29 cellular contexts compared by ENCODE assay signal in the genomic region with DNA sequence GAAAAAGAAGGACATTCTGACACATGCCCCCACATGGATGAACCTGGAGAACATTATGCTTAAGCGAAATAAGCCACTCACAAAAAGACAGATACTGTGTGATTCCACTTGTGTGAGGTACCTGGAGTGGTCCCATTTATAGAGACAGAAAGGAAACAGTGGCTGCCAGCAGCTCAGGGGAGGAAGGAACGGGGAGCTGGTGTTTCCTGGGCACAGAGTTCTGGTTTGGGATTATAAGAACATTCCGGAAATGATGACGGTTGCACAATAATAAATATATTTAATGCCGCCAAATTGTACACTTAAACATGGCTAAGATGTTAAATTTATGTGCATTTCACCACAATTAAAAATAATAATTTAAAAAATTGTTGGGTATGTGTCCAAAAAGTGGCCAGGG. TPM values are rescaled to one million over a fixed set of nuclear protein-coding genes. Genes with fewer than 3 reads are reported as not detected.
"Had no signal": no experiment of that assay in that cellular context is flagged by ENCODE, and none has a peak within 500 bp of the region (broad histone marks: within the 10 kb centered on the region; RNA-seq: fewer than 3 reads in every experiment).

No MANE protein-coding gene starts in this region.

- H3K27me3 ChIP-seq: ascending aorta, body of pancreas had no signal

- H3K4me1 Mint-ChIP-seq: activated CD4-positive, alpha-beta T cell treated with anti-CD3 and anti-CD28 coated beads, Interleukin-2, amount 10 ng/mL, durations not matched to agents 24 days and 14 days; activated naive CD8-positive, alpha-beta T cell treated with anti-CD3 and anti-CD28 coated beads, Interleukin-2, amount 50 U/mL, for 24 hours; central memory CD8-positive, alpha-beta T cell had no signal

- H3K9ac ChIP-seq: SK-N-SH had no signal

- H3K9me3 ChIP-seq: ascending aorta, body of pancreas, SK-N-SH had no signal

- H3K9me3 Mint-ChIP-seq: activated CD4-positive, alpha-beta memory T cell treated with anti-CD3 and anti-CD28 coated beads for 36 hours; activated CD4-positive, alpha-beta T cell treated with anti-CD3 and anti-CD28 coated beads, Interleukin-2, amount 10 ng/mL, durations not matched to agents 24 days and 14 days; activated naive CD4-positive, alpha-beta T cell treated with anti-CD3 and anti-CD28 coated beads, Interleukin-2, amount 50 U/mL, for 72 hours; activated naive CD8-positive, alpha-beta T cell treated with anti-CD3 and anti-CD28 coated beads, Interleukin-2, amount 50 U/mL, for 24 hours; activated T-cell treated with anti-CD3 and anti-CD28 coated beads, Interleukin-2, amount 50 U/mL, for 4 hours; central memory CD8-positive, alpha-beta T cell; WTC11 had no signal

- H3K4me3 ChIP-seq: ascending aorta, body of pancreas had no signal

- DNase-seq: activated CD4-positive, alpha-beta memory T cell treated with anti-CD3 and anti-CD28 coated beads for 36 hours; activated CD4-positive, alpha-beta T cell treated with anti-CD3 and anti-CD28 coated beads, Interleukin-2, amount 10 ng/mL, durations not matched to agents 24 days and 14 days; activated CD4-positive, CD25-positive, alpha-beta regulatory T cell treated with anti-CD3 and anti-CD28 coated beads, Interleukin-2, amount 50 U/mL, for 72 hours; activated CD8-positive, alpha-beta memory T cell treated with anti-CD3 and anti-CD28 coated beads for 24 hours; activated effector memory CD4-positive, alpha-beta T cell treated with anti-CD3 and anti-CD28 coated beads, Interleukin-2, amount 50 U/mL, for 16 hours; activated naive CD4-positive, alpha-beta T cell treated with Interleukin-2 at 50 U/mL for 16 hours; activated naive CD8-positive, alpha-beta T cell treated with anti-CD3 and anti-CD28 coated beads, Interleukin-2, amount 50 U/mL, for 24 hours; activated T-cell treated with anti-CD3 and anti-CD28 coated beads, Interleukin-2, amount 50 U/mL, for 4 hours; amniotic stem cell; body of pancreas; KG1; NCI-H1092; NCI-H1417; NCI-H1694; NCI-H2029 treated with DMSO at 0.1 percent for 48 hours; NCI-H345; NCI-H510A; NCI-H526 treated with DMSO at 0.1 percent for 48 hours; NK-92 treated with Interleukin-12 subunit alpha and Interleukin-12 subunit beta, amount 100 ng/mL, for 24 hours; OCI-M1; RPMI8226; SK-N-SH; T-helper 1 cell had no signal

- H3K4me3 Mint-ChIP-seq: activated CD4-positive, alpha-beta memory T cell treated with anti-CD3 and anti-CD28 coated beads for 36 hours; activated CD4-positive, alpha-beta T cell treated with anti-CD3 and anti-CD28 coated beads, Interleukin-2, amount 10 ng/mL, durations not matched to agents 24 days and 14 days; activated naive CD8-positive, alpha-beta T cell treated with anti-CD3 and anti-CD28 coated beads, Interleukin-2, amount 50 U/mL, for 24 hours; activated T-cell treated with anti-CD3 and anti-CD28 coated beads, Interleukin-2, amount 50 U/mL, for 4 hours; central memory CD8-positive, alpha-beta T cell; WTC11 had no signal

- H3K27ac ChIP-seq: ascending aorta, body of pancreas had no signal

- H3K4me1 ChIP-seq: ascending aorta had no signal

- H3K36me3 Mint-ChIP-seq: activated CD4-positive, alpha-beta memory T cell treated with anti-CD3 and anti-CD28 coated beads for 36 hours; activated naive CD4-positive, alpha-beta T cell treated with anti-CD3 and anti-CD28 coated beads, Interleukin-2, amount 50 U/mL, for 72 hours; WTC11 had no signal

- H3K27ac Mint-ChIP-seq: activated CD4-positive, alpha-beta memory T cell treated with anti-CD3 and anti-CD28 coated beads for 36 hours; activated CD4-positive, alpha-beta T cell treated with anti-CD3 and anti-CD28 coated beads, Interleukin-2, amount 10 ng/mL, durations not matched to agents 24 days and 14 days; activated naive CD4-positive, alpha-beta T cell treated with anti-CD3 and anti-CD28 coated beads, Interleukin-2, amount 50 U/mL, for 72 hours; activated naive CD8-positive, alpha-beta T cell treated with anti-CD3 and anti-CD28 coated beads, Interleukin-2, amount 50 U/mL, for 24 hours had no signal

- H3K4me2 ChIP-seq: SK-N-SH had no signal

- H3K36me3 ChIP-seq: ascending aorta had no signal

RNA-seq across cellular contexts. Expression of a gene that starts 33.0 kb away (rescaled TPM):
- total RNA-seq: activated CD4-positive, alpha-beta memory T cell treated with anti-CD3 and anti-CD28 coated beads for 36 hours; activated CD4-positive, alpha-beta T cell treated with anti-CD3 and anti-CD28 coated beads, Interleukin-2, amount 10 ng/mL, durations not matched to agents 24 days and 14 days; MCF 10A; T-helper 2 cell treated with Interferon-gamma antibody and Interleukin-4, amounts not matched to agents 100 ng/mL and 5 ng/mL, for 36 hours had no signal
